21 cellular contexts compared by ENCODE assay signal in genomic region chr1:19222979-19223824, GRCh38. TPM values are rescaled to one million over a fixed set of nuclear protein-coding genes. Genes with fewer than 3 reads are reported as not detected.
DNase-seq lines count a peak whose midpoint lies in the region; ATAC-seq, FAIRE-seq and TF ChIP-seq lines count a peak whose summit lies in the region.
"Had no signal": no experiment of that assay in that cellular context is flagged by ENCODE, and none has a peak within 500 bp of the region (broad histone marks: within the 10 kb centered on the region; RNA-seq: fewer than 3 reads in every experiment).

No MANE protein-coding gene starts in this region.

- peaks cover 43 to 48% of the 10 kb centered on the region in 2 experiments for H3K36me3 ChIP-seq in keratinocyte (ENCODE audit: control insufficient read depth in 2 of 2, extremely low read depth in 1 of 2, insufficient read depth in 2 of 2, low read length in 2 of 2)
- H3K36me3 ChIP-seq in naive thymus-derived CD4-positive, alpha-beta T cell (ENCODE audit: control insufficient read depth in 2 of 3, insufficient read depth in 3 of 3, low read length in 3 of 3): peaks cover 6 to 94% (median 25%) of the 10 kb centered on the region in 3 experiments

- POLR2A ChIA-PET in WTC11 (lab: Charles Lee): no interaction called here
- POLR2A ChIA-PET in naive thymus-derived CD4-positive, alpha-beta T cell (lab: Charles Lee): no interaction called here

- H3K4me3 ChIP-seq in keratinocyte (ENCODE audit: control insufficient read depth in 2 of 3, extremely low read depth in 1 of 3, insufficient read depth in 2 of 3, low read depth in 1 of 3, low read length in 3 of 3): no peak overlapping the region
- no peak overlapping the region for H3K4me3 ChIP-seq in naive thymus-derived CD4-positive, alpha-beta T cell (ENCODE audit: low read length)
- H3K4me3 ChIP-seq: left lung, prostate gland had no signal

- no peaks in the 10 kb centered on the region for H3K9me1 ChIP-seq in keratinocyte (ENCODE audit: control insufficient read depth, extremely low read depth, insufficient read depth, low read length)

- no peak overlapping the region for H3K9ac ChIP-seq in keratinocyte (ENCODE audit: control insufficient read depth, extremely low read depth, insufficient read depth, low read length)

- no peak overlapping the region for H3K4me2 ChIP-seq in keratinocyte (ENCODE audit: control insufficient read depth, extremely low read depth, insufficient read depth, low read depth, low read length)

- ATAC-seq in WTC11 (no peak), esophagus mucosa (no peak), GM19035 (IDR thresholded peaks at IDR 0.05; ENCODE audit: unreplicated experiment) (no peak)
- no peak for ATAC-seq in naive thymus-derived CD4-positive, alpha-beta T cell
- ATAC-seq: HCT116, left lung had no signal

- H4K20me1 ChIP-seq in keratinocyte (ENCODE audit: control insufficient read depth, extremely low read depth, insufficient read depth, low read length): no peaks in the 10 kb centered on the region

- no peaks in the 10 kb centered on the region for H3K9me3 Mint-ChIP-seq in WTC11
- H3K9me3 Mint-ChIP-seq in naive thymus-derived CD4-positive, alpha-beta T cell: no peaks in the 10 kb centered on the region
- H3K9me3 Mint-ChIP-seq: activated naive CD4-positive, alpha-beta T cell treated with anti-CD3 and anti-CD28 coated beads, Interleukin-2, amount 10 ng/mL, durations not matched to agents 7 days and 5 days; brain; CD14-positive monocyte had no signal

- no peaks in the 10 kb centered on the region for H3K27me3 Mint-ChIP-seq in WTC11 (ENCODE audit: low read depth)
- H3K27me3 Mint-ChIP-seq in naive thymus-derived CD4-positive, alpha-beta T cell: no peaks in the 10 kb centered on the region
- H3K27me3 Mint-ChIP-seq: activated naive CD4-positive, alpha-beta T cell treated with anti-CD3 and anti-CD28 coated beads, Interleukin-2, amount 10 ng/mL, durations not matched to agents 7 days and 5 days; brain had no signal

- H2AFZ ChIP-seq in keratinocyte (ENCODE audit: control insufficient read depth, low read length): no peak overlapping the region

- FAIRE-seq in keratinocyte (lab: Jason Lieb, UNC): peak; percentile 9
- FAIRE-seq: frontal cortex, GM19239 had no signal

- no peak overlapping the region for H3K27ac ChIP-seq in keratinocyte (ENCODE audit: control insufficient read depth, insufficient read depth, low read length)
- no peak overlapping the region for H3K27ac ChIP-seq in naive thymus-derived CD4-positive, alpha-beta T cell (ENCODE audit: low read depth, low read length)
- H3K27ac ChIP-seq: left lung, prostate gland, RWPE1 had no signal

- CTCF ChIA-PET in WTC11 (lab: Charles Lee): no interaction called here
- CTCF ChIA-PET in naive thymus-derived CD4-positive, alpha-beta T cell (lab: Charles Lee): interaction anchor here (1.0 kb wide), 1 partner anchor 9 kb away, joined by 3 read pairs; no protein-coding TSS in a partner anchor

- H3K27ac Mint-ChIP-seq in WTC11: no peak overlapping the region
- H3K27ac Mint-ChIP-seq in naive thymus-derived CD4-positive, alpha-beta T cell: no peak overlapping the region
- H3K27ac Mint-ChIP-seq: activated naive CD4-positive, alpha-beta T cell treated with anti-CD3 and anti-CD28 coated beads, Interleukin-2, amount 10 ng/mL, durations not matched to agents 7 days and 5 days had no signal

- dilution Hi-C loops in keratinocyte (cut with MboI; ENCODE audit: extremely low pct_ligation_motif_present, low sequenced_read_pairs): no loop called here

- intact Hi-C loops in naive thymus-derived CD4-positive, alpha-beta T cell (cut with micrococcal nuclease): no loop called here

- no peak overlapping the region for H3K4me3 Mint-ChIP-seq in WTC11
- H3K4me3 Mint-ChIP-seq in naive thymus-derived CD4-positive, alpha-beta T cell: no peak overlapping the region
- H3K4me3 Mint-ChIP-seq: activated naive CD4-positive, alpha-beta T cell treated with anti-CD3 and anti-CD28 coated beads, Interleukin-2, amount 10 ng/mL, durations not matched to agents 7 days and 5 days; brain; CD14-positive monocyte had no signal

- H3K27me3 ChIP-seq in keratinocyte (ENCODE audit: control insufficient read depth, extremely low read depth, insufficient read depth, low read length): no peaks in the 10 kb centered on the region
- no peaks in the 10 kb centered on the region for H3K27me3 ChIP-seq in naive thymus-derived CD4-positive, alpha-beta T cell (ENCODE audit: control insufficient read depth in 2 of 2, insufficient read depth in 2 of 2, low read length in 2 of 2)
- H3K27me3 ChIP-seq: left lung had no signal

- H3K4me1 Mint-ChIP-seq in WTC11: no peaks in the 10 kb centered on the region
- peaks cover 0 to 17% (median 5%) of the 10 kb centered on the region in 7 donors for H3K4me1 Mint-ChIP-seq in naive thymus-derived CD4-positive, alpha-beta T cell
- H3K4me1 Mint-ChIP-seq: activated naive CD4-positive, alpha-beta T cell treated with anti-CD3 and anti-CD28 coated beads, Interleukin-2, amount 10 ng/mL, durations not matched to agents 7 days and 5 days; brain had no signal

- no peaks in the 10 kb centered on the region for H3K9me3 ChIP-seq in keratinocyte (ENCODE audit: control insufficient read depth, low read depth, low read length)
- no peaks in the 10 kb centered on the region for H3K9me3 ChIP-seq in naive thymus-derived CD4-positive, alpha-beta T cell (ENCODE audit: control insufficient read depth in 2 of 3, low read length in 3 of 3)
- H3K9me3 ChIP-seq: left lung, prostate gland had no signal

- DNase-seq in ACHN: peak; percentile 60
- peak; percentile 9 for DNase-seq in HS-5 (ENCODE audit: low read depth)
- no peak for DNase-seq in WTC11 (ENCODE audit: low spot score)
- DNase-seq in keratinocyte (ENCODE audit: low read depth, low spot score): no peak
- DNase-seq in NCI-H2029 (lab: John Stamatoyannopoulos, UW): no peak
- DNase-seq in naive thymus-derived CD4-positive, alpha-beta T cell: no peak
- DNase-seq: activated naive CD4-positive, alpha-beta T cell treated with anti-CD3 and anti-CD28 coated beads, Interleukin-2, amount 10 ng/mL, durations not matched to agents 7 days and 5 days; DMS 273 treated with DMSO at 0.1 percent for 48 hours; GF-D8; left lung; NCI-H187 treated with DMSO at 0.1 percent for 48 hours; stimulated activated CD4-positive, alpha-beta T cell treated with anti-CD3 and anti-CD28 coated beads, Interleukin-4, amount 100 ng/mL, for 24 hours had no signal

- peaks cover 89% of the 10 kb centered on the region for H3K36me3 Mint-ChIP-seq in WTC11
- H3K36me3 Mint-ChIP-seq in naive thymus-derived CD4-positive, alpha-beta T cell: peaks cover 14 to 50% (median 41%) of the 10 kb centered on the region in 5 donors

- TF ChIP-seq CTCF in WTC11 (IDR thresholded peaks at IDR 0.05) (no peak), keratinocyte (optimal IDR thresholded peaks at IDR 0.05 in 1 of 3, IDR thresholded peaks at IDR 0.05 in 1 of 3, conservative IDR thresholded peaks at IDR 0.05 in 1 of 3; ENCODE audit: extremely low read depth in 1 of 3, insufficient read depth in 2 of 3, low read length in 3 of 3) (no peak)

- in situ Hi-C loops in ACHN (cut with HindIII; ENCODE audit: low pct_ligation_motif_present, low pct_unique_long_range_greater_than_20kb, low sequenced_read_pairs): no loop called here

- no peaks in the 10 kb centered on the region for H3K4me1 ChIP-seq in keratinocyte (ENCODE audit: control insufficient read depth, extremely low read depth, insufficient read depth, low read length)
- H3K4me1 ChIP-seq in naive thymus-derived CD4-positive, alpha-beta T cell (ENCODE audit: control insufficient read depth in 2 of 2, insufficient read depth in 2 of 2, low read length in 2 of 2): no peaks in the 10 kb centered on the region
- H3K4me1 ChIP-seq: prostate gland had no signal

- peaks cover 1% of the 10 kb centered on the region for H3K79me2 ChIP-seq in keratinocyte (ENCODE audit: control insufficient read depth, insufficient read depth, low read length)

TF ChIP-seq in WTC11, 78 proteins besides CTCF, POLR2A, EP300 and RAD21 (continues in another document):
- peak; percentile 91 for TF ChIP-seq GABPB1 (CRISPR knock-in tag; IDR thresholded peaks at IDR 0.05)

RNA-seq across cellular contexts. Expression of gene UBR4, which starts 13.1 kb away (rescaled TPM):
- total RNA-seq in WTC11 (2021) (127 to 179 TPM (median 136 TPM) in 3 replicates), esophagus mucosa (87.3 TPM)
- 39.0 to 50.9 TPM (median 46.8 TPM) in 3 replicates for polyA plus RNA-seq in keratinocyte
- 258 TPM for polyA plus RNA-seq in keratinocyte (2011; ENCODE audit: low read depth)
- 42.5 and 52.0 TPM in 2 replicates for polyA plus RNA-seq in keratinocyte (2011; cell fraction: cytosol; rRNA removed)
- polyA plus RNA-seq in keratinocyte (2011; cell fraction: nucleus; rRNA removed): 293 and 341 TPM in 2 replicates
- polyA plus RNA-seq in keratinocyte (2012; ENCODE audit: low replicate concordance): 65.9 and 239 TPM in 2 replicates
- polyA minus RNA-seq in keratinocyte: 105 to 290 TPM (median 154 TPM) in 3 replicates
- 65.8 TPM for polyA minus RNA-seq in keratinocyte (2011; cell fraction: cytosol; rRNA and poly(A)+ RNA removed)
- polyA minus RNA-seq in keratinocyte (2011; cell fraction: nucleus; rRNA and poly(A)+ RNA removed): 323 and 474 TPM in 2 replicates
- total RNA-seq in naive thymus-derived CD4-positive, alpha-beta T cell: 100 to 1,000 TPM; 120 to 174 (median 159) TPM
- polyA plus RNA-seq in naive thymus-derived CD4-positive, alpha-beta T cell: 10 to 100 TPM; 18.9 to 27.3 TPM

RNA-seq across cellular contexts. Expression of gene EMC1, which starts 28.1 kb away (rescaled TPM):
- total RNA-seq in WTC11 (2021): 46.5 to 53.5 TPM (median 48.6 TPM) in 3 replicates
- 17.1 to 48.5 TPM (median 28.6 TPM) in 3 replicates for polyA plus RNA-seq in keratinocyte
- 17.2 TPM for polyA plus RNA-seq in keratinocyte (2011; ENCODE audit: low read depth)
- 10.7 and 15.0 TPM in 2 replicates for polyA plus RNA-seq in keratinocyte (2011; cell fraction: cytosol; rRNA removed)
- 115 and 137 TPM in 2 replicates for polyA plus RNA-seq in keratinocyte (2011; cell fraction: nucleus; rRNA removed)
- 22.9 and 37.8 TPM in 2 replicates for polyA plus RNA-seq in keratinocyte (2012; ENCODE audit: low replicate concordance)
- polyA minus RNA-seq in keratinocyte: 45.9 to 146 TPM (median 71.2 TPM) in 3 replicates
- 25.1 TPM for polyA minus RNA-seq in keratinocyte (2011; cell fraction: cytosol; rRNA and poly(A)+ RNA removed)
- 102 and 118 TPM in 2 replicates for polyA minus RNA-seq in keratinocyte (2011; cell fraction: nucleus; rRNA and poly(A)+ RNA removed)
- 27.9 TPM for total RNA-seq in esophagus mucosa
- 10 to 100 TPM; 29.8 to 43.7 (median 37.1) TPM for total RNA-seq in naive thymus-derived CD4-positive, alpha-beta T cell
- 10 to 100 TPM; 18.6 to 25.6 TPM for polyA plus RNA-seq in naive thymus-derived CD4-positive, alpha-beta T cell

RNA-seq across cellular contexts. Expression of gene MRTO4, which starts 28.4 kb away (rescaled TPM):
- 40.9 to 54.6 TPM (median 43.0 TPM) in 3 replicates for total RNA-seq in WTC11 (2021)
- polyA plus RNA-seq in keratinocyte: 35.6 to 68.1 TPM (median 50.2 TPM) in 3 replicates
- polyA plus RNA-seq in keratinocyte (2011; ENCODE audit: low read depth): 14.1 TPM
- 37.4 and 42.2 TPM in 2 replicates for polyA plus RNA-seq in keratinocyte (2011; cell fraction: cytosol; rRNA removed)
- 30.3 and 31.9 TPM in 2 replicates for polyA plus RNA-seq in keratinocyte (2011; cell fraction: nucleus; rRNA removed)
- 23.3 and 47.2 TPM in 2 replicates for polyA plus RNA-seq in keratinocyte (2012; ENCODE audit: low replicate concordance)
- 16.2 to 48.6 TPM (median 27.8 TPM) in 3 replicates for polyA minus RNA-seq in keratinocyte
- 20.5 TPM for polyA minus RNA-seq in keratinocyte (2011; cell fraction: cytosol; rRNA and poly(A)+ RNA removed)
- polyA minus RNA-seq in keratinocyte (2011; cell fraction: nucleus; rRNA and poly(A)+ RNA removed): 6.3 and 11.1 TPM in 2 replicates
- total RNA-seq in esophagus mucosa: 35.5 TPM
- 10 to 100 TPM; 17.1 to 42.3 (median 22.4) TPM for total RNA-seq in naive thymus-derived CD4-positive, alpha-beta T cell
- 10 to 100 TPM; 27.1 to 29.0 TPM for polyA plus RNA-seq in naive thymus-derived CD4-positive, alpha-beta T cell

Comparison
In these comparisons a context has a peak if more than half of its experiments do, and no peak if none do; other contexts are left out.
1. DNase-seq: peak in ACHN (single experiment) and HS-5 (single experiment); none in WTC11 (single experiment), keratinocyte (single experiment), NCI-H2029 (single experiment) and naive thymus-derived CD4-positive, alpha-beta T cell (0 of 9).